In the genomic region with DNA sequence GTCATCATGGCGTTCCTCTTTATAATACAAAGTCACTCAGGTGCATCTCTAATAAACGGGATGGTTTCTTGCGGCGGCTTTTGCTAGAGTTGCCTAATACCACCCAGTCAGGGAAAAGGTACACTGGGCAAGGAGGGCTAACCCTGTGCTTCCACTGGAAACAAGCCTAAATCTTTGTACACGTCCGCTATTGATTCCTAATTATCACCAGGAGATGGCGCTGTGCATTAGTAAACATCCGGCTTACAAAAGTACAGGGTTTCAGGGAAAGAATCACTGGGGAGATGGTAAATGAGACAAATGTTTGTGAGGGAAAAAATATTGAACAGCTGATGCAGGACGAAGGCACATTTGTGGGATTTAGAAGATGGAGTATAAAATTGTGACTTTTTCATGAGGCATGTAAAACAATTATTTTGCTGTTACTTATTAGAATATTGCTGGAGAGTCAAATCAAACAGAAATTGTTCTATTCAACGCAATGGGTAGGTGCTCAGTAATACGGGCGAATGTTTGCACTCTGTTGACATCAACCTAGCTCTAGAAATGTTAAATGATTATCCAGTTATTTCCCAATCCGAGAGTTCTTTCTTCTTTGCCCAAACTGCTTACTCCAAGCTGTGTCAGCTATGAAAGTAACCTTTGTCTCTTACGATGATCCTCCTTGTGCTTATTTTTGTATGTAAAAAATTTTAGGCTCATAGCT, we compare ENCODE assay signal across 8 cellular contexts. TPM values are rescaled to one million over a fixed set of nuclear protein-coding genes. Genes with fewer than 3 reads are reported as not detected.
DNase-seq lines count a peak whose midpoint lies in the region; ATAC-seq and TF ChIP-seq lines count a peak whose summit lies in the region.

No MANE protein-coding gene starts in this region.

- H3K4me1 ChIP-seq in PC-3 (ENCODE audit: insufficient read depth, low read length) (peaks cover 10% of the 10 kb centered on the region), endocrine pancreas (ENCODE audit: control insufficient read depth, insufficient read depth, low read length) (no peaks in the 10 kb centered on the region)

- H3K79me2 ChIP-seq in PC-3 (ENCODE audit: low read length): no peaks in the 10 kb centered on the region

- intact Hi-C loops in PC-3 (cut with micrococcal nuclease): loop anchor here (1.0 to 5.0 kb wide), 3 partner anchors 50 to 239 kb away; a partner anchor contains a TSS

- no peaks in the 10 kb centered on the region for H4K20me1 ChIP-seq in PC-3 (ENCODE audit: low read length)

- no peak overlapping the region for H3K27ac ChIP-seq in PC-3 (ENCODE audit: low read length)

- no peaks in the 10 kb centered on the region for H3K36me3 Mint-ChIP-seq in neural crest cell (ENCODE audit: low read depth)

- CTCF ChIA-PET in PC-3 (lab: Charles Lee): interaction anchor here (0.6 kb wide), 2 partner anchors 111 to 330 kb away, joined by 3 read pairs; no protein-coding TSS in a partner anchor

- POLR2A ChIA-PET in PC-3 (lab: Charles Lee; ENCODE audit: unreplicated experiment): no interaction called here

- H3K36me3 ChIP-seq in PC-3 (ENCODE audit: low read depth, low read length) (no peaks in the 10 kb centered on the region), endocrine pancreas (ENCODE audit: control insufficient read depth, insufficient read depth, low read length) (no peaks in the 10 kb centered on the region)

- no peaks in the 10 kb centered on the region for H3K9me2 ChIP-seq in PC-3 (replicated peaks; ENCODE audit: low read length)

- H2AFZ ChIP-seq in PC-3 (ENCODE audit: low read length): peak overlapping the region; percentile 72

- BruUV-seq in PC-3 (replicated peaks; lab: Mats Ljungman, UMichigan): no TSS peak

- peak; percentile 70 for ATAC-seq in GM19455 (IDR thresholded peaks at IDR 0.05; ENCODE audit: unreplicated experiment)
- peak; percentile 80 for ATAC-seq in PC-3

- H3K4me3 ChIP-seq in PC-3 (ENCODE audit: low read length): peak overlapping the region; percentile 57
- peak overlapping the region; percentile 20 for H3K4me3 ChIP-seq in endocrine pancreas (ENCODE audit: control insufficient read depth, insufficient read depth, low read length)

- DNase-seq in DMS 273 treated with DMSO at 0.1 percent for 48 hours (lab: John Stamatoyannopoulos, UW) (peak; percentile 13), HPDE6-E6E7 (ENCODE audit: extremely low spot score) (peak; percentile 11), PC-3 (peak; percentile 83), neural crest cell (ENCODE audit: low read depth, low spot score) (peak; percentile 47), OCI-M2 (lab: John Stamatoyannopoulos, UW; ENCODE audit: unreplicated experiment) (no peak), mesenteric fat pad (ENCODE audit: low spot score) (no peak)

- peaks cover 5% of the 10 kb centered on the region for H3K4me1 Mint-ChIP-seq in neural crest cell

- peak overlapping the region; percentile 65 for H3K4me2 ChIP-seq in PC-3 (ENCODE audit: low read length)

- H3K27me3 ChIP-seq in PC-3 (ENCODE audit: low read length): no peaks in the 10 kb centered on the region
- no peaks in the 10 kb centered on the region for H3K27me3 ChIP-seq in endocrine pancreas (ENCODE audit: control insufficient read depth, insufficient read depth, low read length)

- no peaks in the 10 kb centered on the region for H3K27me3 Mint-ChIP-seq in neural crest cell (ENCODE audit: low read depth)

- no peaks in the 10 kb centered on the region for H3K9me3 ChIP-seq in PC-3 (ENCODE audit: low read length)
- no peaks in the 10 kb centered on the region for H3K9me3 ChIP-seq in endocrine pancreas (ENCODE audit: control insufficient read depth, low read length)

- no peak overlapping the region for H3K27ac Mint-ChIP-seq in neural crest cell (ENCODE audit: unreplicated experiment)

- H3K4me3 Mint-ChIP-seq in neural crest cell: no peak overlapping the region

- H3K9ac ChIP-seq in PC-3 (ENCODE audit: low read length) (peak overlapping the region; percentile 12; the same call in 1 of the 2 replicates), endocrine pancreas (ENCODE audit: control insufficient read depth, insufficient read depth, low read length) (no peak overlapping the region)

- no peaks in the 10 kb centered on the region for H3F3A ChIP-seq in PC-3 (ENCODE audit: low read length, unreplicated experiment)

- no peaks in the 10 kb centered on the region for H3K9me3 Mint-ChIP-seq in neural crest cell

- TF ChIP-seq CTCF in PC-3 (conservative IDR thresholded peaks at IDR 0.05; ENCODE audit: low read depth, low read length) (peak; percentile 91), neural crest cell (conservative IDR thresholded peaks at IDR 0.05) (peak; percentile 80)

RNA-seq across cellular contexts. Expression of a gene that starts 50.6 kb away (rescaled TPM):
- 0.06 TPM in 1 of 2 replicates, not detected in the other for total RNA-seq in PC-3 (2014; rRNA removed)
- total RNA-seq in neural crest cell: not detected in 2 replicates
- total RNA-seq in mesenteric fat pad: not detected

Comparison
In these comparisons a context has a peak if more than half of its experiments do, and no peak if none do; other contexts are left out.
1. DNase-seq: peak in DMS 273 treated with DMSO at 0.1 percent for 48 hours (single experiment), HPDE6-E6E7 (single experiment), PC-3 (single experiment) and neural crest cell (single experiment); none in OCI-M2 (single experiment) and mesenteric fat pad (single experiment).